2 cellular contexts compared by ENCODE assay signal in genomic region chr4:108637856-108638255, GRCh38.
TF ChIP-seq lines count a peak whose summit lies in the region.

No MANE protein-coding gene starts in this region.

TF ChIP-seq in HCT116, 20 proteins besides CTCF, POLR2A, EP300 and RAD21:
- no peak for TF ChIP-seq POLR2AphosphoS5 (IDR thresholded peaks at IDR 0.05; ENCODE audit: low read depth, low read length)
- TF ChIP-seq ELF1 (IDR thresholded peaks at IDR 0.05; ENCODE audit: borderline replicate concordance, low read depth), result no peak
- no peak for TF ChIP-seq EZH2 (IDR thresholded peaks at IDR 0.05)
- no peak for TF ChIP-seq TCF7L2 (IDR thresholded peaks at IDR 0.05; ENCODE audit: borderline replicate concordance, extremely low read depth, insufficient read depth, insufficient read length)
- TF ChIP-seq REST (IDR thresholded peaks at IDR 0.05; ENCODE audit: low read depth), result no peak
- TF ChIP-seq ZBTB33 (IDR thresholded peaks at IDR 0.05; ENCODE audit: extremely low read depth, insufficient replicate concordance, low read length), result no peak
- no peak for TF ChIP-seq JUND (IDR thresholded peaks at IDR 0.05)
- TF ChIP-seq CEBPB (IDR thresholded peaks at IDR 0.05; ENCODE audit: low read depth), result no peak
- no peak for TF ChIP-seq CBX3 (IDR thresholded peaks at IDR 0.05; ENCODE audit: low read depth)
- TF ChIP-seq EZH2phosphoT487 (IDR thresholded peaks at IDR 0.05; ENCODE audit: borderline replicate concordance), result no peak
- TF ChIP-seq SRF (IDR thresholded peaks at IDR 0.05; ENCODE audit: low read depth), result no peak
- TF ChIP-seq MAX (IDR thresholded peaks at IDR 0.05), result no peak
- no peak for TF ChIP-seq ZNF274 (IDR thresholded peaks at IDR 0.05; ENCODE audit: low read depth, low read length)
- TF ChIP-seq ZFX (IDR thresholded peaks at IDR 0.05), result no peak
- no peak for TF ChIP-seq FOSL1 (IDR thresholded peaks at IDR 0.05; ENCODE audit: low read depth)
- no peak for TF ChIP-seq SIN3A (IDR thresholded peaks at IDR 0.05; ENCODE audit: low read depth)

TF ChIP-seq in SK-N-SH, 30 proteins besides CTCF, POLR2A, EP300 and RAD21:
- TF ChIP-seq USF2 (IDR thresholded peaks at IDR 0.05; ENCODE audit: borderline replicate concordance, low read depth, low read length), result no peak
- TF ChIP-seq SMC3 (IDR thresholded peaks at IDR 0.05; ENCODE audit: low read depth, low read length), result peak; percentile 14; the same call in 1 of the 2 replicates
- no peak for TF ChIP-seq MXI1 (IDR thresholded peaks at IDR 0.05; ENCODE audit: low read depth, low read length)
- no peak for TF ChIP-seq NRF1 (IDR thresholded peaks at IDR 0.05; ENCODE audit: low read depth, low read length)
- TF ChIP-seq TAF1 (IDR thresholded peaks at IDR 0.05; ENCODE audit: borderline replicate concordance, low read depth, low read length), result no peak
